Comparison of ENCODE assay signal across 7 cellular contexts in genomic region chrX:129658429-129658828, GRCh38.
"Had no signal": no experiment of that assay in that cellular context is flagged by ENCODE, and none has a peak within 500 bp of the region (broad histone marks: within the 10 kb centered on the region; RNA-seq: fewer than 3 reads in every experiment).

No MANE protein-coding gene starts in this region.

- H3K27ac Mint-ChIP-seq: GM23338, H9, HFFc6, IgD-negative memory B cell had no signal

- DNase-seq: H9, HCEC 1CT, HFFc6, KBM-7 had no signal

- H3K4me3 Mint-ChIP-seq: GM23338, H9, HFFc6, IgD-negative memory B cell had no signal

- H3K9me3 Mint-ChIP-seq: GM23338, HFFc6, IgD-negative memory B cell had no signal

- ATAC-seq: GM23338 had no signal

- H3K27ac ChIP-seq: KMS-11 had no signal

- H3K4me3 ChIP-seq: GM23338 had no signal

- H3K36me3 Mint-ChIP-seq: IgD-negative memory B cell had no signal
